8 cellular contexts compared by ENCODE assay signal in the genomic region with DNA sequence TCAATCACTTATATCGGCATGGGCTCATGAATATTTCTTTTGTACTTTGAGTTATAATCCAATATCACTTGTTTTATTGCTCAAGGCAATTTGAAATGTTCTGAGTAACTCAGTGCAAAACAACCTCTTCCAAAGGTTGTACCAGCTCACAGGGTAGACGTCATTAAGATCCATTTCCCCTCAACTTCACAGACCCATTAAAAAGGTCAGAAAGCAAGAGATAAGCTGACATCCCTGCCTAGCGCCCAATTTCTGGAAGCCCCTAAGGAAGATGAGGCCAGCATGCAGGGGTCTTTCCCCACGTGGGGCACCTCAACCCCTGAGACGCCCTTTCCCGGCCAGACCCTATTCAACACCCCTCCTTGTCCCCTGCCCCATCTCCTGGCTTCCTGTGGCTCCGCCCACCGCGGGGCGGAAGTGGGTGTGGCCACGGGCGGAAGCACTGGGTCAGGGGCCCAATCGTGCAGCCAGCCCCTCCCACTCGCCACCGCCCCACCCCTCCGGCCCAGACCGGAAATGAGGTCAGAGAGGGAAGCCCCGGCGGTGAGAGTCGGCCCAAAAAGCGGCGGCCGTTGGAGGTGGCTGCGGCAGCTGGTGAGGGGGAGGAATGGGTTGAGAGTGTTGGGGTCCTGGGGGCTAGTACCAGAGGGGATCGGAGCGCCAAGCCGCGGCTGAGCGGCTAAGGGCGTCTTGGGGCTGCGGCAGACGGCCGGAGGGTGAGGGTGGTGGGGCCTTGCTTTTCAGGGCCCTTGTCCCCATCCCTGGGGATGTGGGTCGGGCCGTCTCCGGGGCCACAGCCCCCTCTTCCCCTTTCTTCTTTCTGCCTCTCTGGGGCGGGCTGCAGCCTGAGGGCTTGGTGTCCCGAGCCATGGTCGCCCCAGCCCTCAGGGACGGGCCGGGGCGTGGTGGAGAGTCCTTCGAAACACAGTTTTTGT. TPM values are rescaled to one million over a fixed set of nuclear protein-coding genes. Genes with fewer than 3 reads are reported as not detected.
A peak's percentile ranks its signal among the peaks of the same experiment; 100 is the strongest.
DNase-seq lines count a peak whose midpoint lies in the region; ATAC-seq, FAIRE-seq and TF ChIP-seq lines count a peak whose summit lies in the region.

A gene (plus strand): TSS at position 525 of the 935 bp plus-strand sequence. CDS start 2,442 bp downstream, outside the sequence.

- peaks cover 5% of the 10 kb centered on the region for H3K9me3 Mint-ChIP-seq in activated CD4-positive, alpha-beta T cell treated with anti-CD3 and anti-CD28 coated beads, Interleukin-2, amount 10 ng/mL, durations not matched to agents 24 days and 14 days

- H4K20me1 ChIP-seq in BLaER1: peaks cover 47% of the 10 kb centered on the region

- DNase-seq in GM19239 (ENCODE audit: insufficient read length, low spot score): peak; percentile 94
- DNase-seq in NCI-H526 (lab: John Stamatoyannopoulos, UW): peak; percentile 84 to 96
- DNase-seq in activated CD4-positive, alpha-beta T cell treated with anti-CD3 and anti-CD28 coated beads, Interleukin-2, amount 10 ng/mL, durations not matched to agents 24 days and 14 days: peak; percentile 99
- DNase-seq in coronary artery (ENCODE audit: low spot score): peak; percentile 94
- DNase-seq in left lobe of liver (ENCODE audit: low spot score): peak; percentile 93
- peak; percentile 98 to 99 for DNase-seq in stimulated activated CD4-positive, alpha-beta T cell treated with anti-CD3 and anti-CD28 coated beads, Interleukin-2, amount 100 ng/mL, for 24 hours

- intact Hi-C loops in activated CD4-positive, alpha-beta T cell treated with anti-CD3 and anti-CD28 coated beads, Interleukin-2, amount 10 ng/mL, durations not matched to agents 24 days and 14 days (cut with micrococcal nuclease): loop anchor here (2.0 to 10.0 kb wide), 6 partner anchors 167 to 1027 kb away; a partner anchor contains a TSS

- H3K27me3 ChIP-seq in BLaER1: no peaks in the 10 kb centered on the region

- peaks cover 44% of the 10 kb centered on the region for H3K4me1 Mint-ChIP-seq in activated CD4-positive, alpha-beta T cell treated with anti-CD3 and anti-CD28 coated beads, Interleukin-2, amount 10 ng/mL, durations not matched to agents 24 days and 14 days

- TF ChIP-seq CTCF in coronary artery (IDR thresholded peaks at IDR 0.05): no peak

- peaks cover 29% of the 10 kb centered on the region for H3K36me3 ChIP-seq in BLaER1

- H3K4me3 ChIP-seq in BLaER1 (peak within 1 kb of the TSS; percentile 97), coronary artery (peak within 1 kb of the TSS; percentile 98)

- peaks cover 5% of the 10 kb centered on the region for H3K27me3 Mint-ChIP-seq in activated CD4-positive, alpha-beta T cell treated with anti-CD3 and anti-CD28 coated beads, Interleukin-2, amount 10 ng/mL, durations not matched to agents 24 days and 14 days

- peak within 1 kb of the TSS; percentile 88 for H3K4me3 Mint-ChIP-seq in activated CD4-positive, alpha-beta T cell treated with anti-CD3 and anti-CD28 coated beads, Interleukin-2, amount 10 ng/mL, durations not matched to agents 24 days and 14 days

- ATAC-seq in HG03442 (IDR thresholded peaks at IDR 0.05; ENCODE audit: unreplicated experiment) (peak; percentile 84), left lobe of liver (peak; percentile 100)

- peak within 1 kb of the TSS; percentile 85 for H3K4me2 ChIP-seq in BLaER1

- peak within 1 kb of the TSS; percentile 99 for H3K27ac Mint-ChIP-seq in activated CD4-positive, alpha-beta T cell treated with anti-CD3 and anti-CD28 coated beads, Interleukin-2, amount 10 ng/mL, durations not matched to agents 24 days and 14 days

- FAIRE-seq in GM19239 (lab: Jason Lieb, UNC): peak; percentile 97

- H3K9ac ChIP-seq in BLaER1: peak within 1 kb of the TSS; percentile 95

- H3K9me3 ChIP-seq in BLaER1: no peaks in the 10 kb centered on the region

- peaks cover 49% of the 10 kb centered on the region for H3K4me1 ChIP-seq in BLaER1

- H3K36me3 Mint-ChIP-seq in activated CD4-positive, alpha-beta T cell treated with anti-CD3 and anti-CD28 coated beads, Interleukin-2, amount 10 ng/mL, durations not matched to agents 24 days and 14 days (ENCODE audit: low read depth): peaks cover 34% of the 10 kb centered on the region

- H3K27ac ChIP-seq in BLaER1 (peak within 1 kb of the TSS; percentile 95), coronary artery (peak within 1 kb of the TSS; percentile 81 to 88)

RNA-seq across cellular contexts. Expression of the gene that starts here (rescaled TPM):
- 60.6 and 61.6 TPM in 2 replicates for total RNA-seq in activated CD4-positive, alpha-beta T cell treated with anti-CD3 and anti-CD28 coated beads, Interleukin-2, amount 10 ng/mL, durations not matched to agents 24 days and 14 days
- 10.9 TPM for total RNA-seq in left lobe of liver

Comparison
In these comparisons a context has a peak if more than half of its experiments do, and no peak if none do; other contexts are left out.
1. Peak in every context shown above with its lines: DNase-seq, ATAC-seq, H3K4me3 ChIP-seq and H3K27ac ChIP-seq.